In genomic region chr1:41242645-41243171, GRCh38 we compare ENCODE assay signal across 8 cellular contexts. TPM values are rescaled to one million over a fixed set of nuclear protein-coding genes. Genes with fewer than 3 reads are reported as not detected.
DNase-seq lines count a peak whose midpoint lies in the region; ATAC-seq, FAIRE-seq and TF ChIP-seq lines count a peak whose summit lies in the region.

No MANE protein-coding gene starts in this region.

- DNase-seq in NCI-H748 treated with DMSO at 0.1 percent for 48 hours (lab: John Stamatoyannopoulos, UW) (peak; percentile 98), NCI-H748 (lab: John Stamatoyannopoulos, UW; ENCODE audit: unreplicated experiment) (no peak), adipocyte (ENCODE audit: low read depth) (peak; percentile 1), kidney (no peak), occipital lobe (lab: John Stamatoyannopoulos, UW) (no peak)

- H3K27me3 ChIP-seq in HUES64 (ENCODE audit: insufficient read depth, low read length) (peaks cover 31% of the 10 kb centered on the region), adipocyte (replicated peaks; ENCODE audit: control insufficient read depth, insufficient read depth, low read length) (no peaks in the 10 kb centered on the region), thymus (ENCODE audit: control insufficient read depth, insufficient read depth) (no peaks in the 10 kb centered on the region)

- intact Hi-C loops in kidney (cut with DNase I), result no loop called here

- H3K27ac ChIP-seq in HUES64 (ENCODE audit: low read depth, low read length), result no peak overlapping the region; the same call in 1 of the 2 replicates
- H3K27ac ChIP-seq in kidney (ENCODE audit: low read depth in 2 of 2, low read length in 2 of 2), result peak overlapping the region; percentile 76 to 85
- peak overlapping the region; percentile 87 for H3K27ac ChIP-seq in thymus (ENCODE audit: low read depth)

- H3K9me3 ChIP-seq in HUES64 (ENCODE audit: insufficient read depth, low read depth, low read length) (no peaks in the 10 kb centered on the region), adipocyte (ENCODE audit: control insufficient read depth, low read length) (no peaks in the 10 kb centered on the region), kidney (ENCODE audit: control insufficient read depth in 1 of 2, low read length in 2 of 2) (no peaks in the 10 kb centered on the region), thymus (ENCODE audit: control insufficient read depth) (no peaks in the 10 kb centered on the region)

- H3K36me3 ChIP-seq in HUES64 (ENCODE audit: insufficient read depth, low read length), result no peaks in the 10 kb centered on the region
- no peaks in the 10 kb centered on the region for H3K36me3 ChIP-seq in adipocyte (ENCODE audit: control insufficient read depth, insufficient read depth, low read length, severe bottlenecking)
- no peaks in the 10 kb centered on the region for H3K36me3 ChIP-seq in kidney (ENCODE audit: control insufficient read depth in 1 of 2, insufficient read depth in 2 of 2, low read length in 2 of 2)
- no peaks in the 10 kb centered on the region for H3K36me3 ChIP-seq in thymus (ENCODE audit: control insufficient read depth, insufficient read depth)

- no peak for FAIRE-seq in kidney (lab: Jason Lieb, UNC)

- H3K4me1 ChIP-seq in HUES64 (ENCODE audit: insufficient read depth, low read length), result peaks cover 15% of the 10 kb centered on the region; the same call in 1 of the 2 replicates
- peaks cover 20% of the 10 kb centered on the region for H3K4me1 ChIP-seq in adipocyte (ENCODE audit: control insufficient read depth, insufficient read depth, low read length)
- peaks cover 12 to 13% of the 10 kb centered on the region in 2 donors for H3K4me1 ChIP-seq in kidney (ENCODE audit: control insufficient read depth in 1 of 2, insufficient read depth in 1 of 2, low read depth in 1 of 2, low read length in 2 of 2)
- peaks cover 9% of the 10 kb centered on the region for H3K4me1 ChIP-seq in thymus (ENCODE audit: control insufficient read depth, insufficient read depth, low read length)

- no peak for TF ChIP-seq CTCF in kidney (IDR thresholded peaks at IDR 0.05; ENCODE audit: borderline replicate concordance, extremely low read depth, insufficient read depth)

- ATAC-seq in HG02571 (IDR thresholded peaks at IDR 0.05; ENCODE audit: unreplicated experiment), result no peak

- peak overlapping the region; percentile 79 for H3K9ac ChIP-seq in HUES64 (ENCODE audit: low read depth, low read length)
- H3K9ac ChIP-seq in adipocyte (ENCODE audit: low read length), result peak overlapping the region; percentile 79
- peak overlapping the region in 1 of 2 donors; percentile 30 for H3K9ac ChIP-seq in kidney (ENCODE audit: low read length in 2 of 2)

- peak overlapping the region; percentile 70 for H3K4me3 ChIP-seq in HUES64 (ENCODE audit: low read length)
- H3K4me3 ChIP-seq in adipocyte (ENCODE audit: low read length), result peak overlapping the region; percentile 82
- peak overlapping the region; percentile 55 to 62 for H3K4me3 ChIP-seq in kidney (ENCODE audit: low read length in 2 of 2)
- peak overlapping the region; percentile 85 for H3K4me3 ChIP-seq in thymus (ENCODE audit: low read length)

- 60% methylated on average over 16 of the region's 16 CpGs for whole genome bisulfite sequencing in HUES64
- WGBS in thymus, result 64% methylated on average over 16 of the region's 16 CpGs

RNA-seq across cellular contexts. Expression of gene SCMH1, which starts 0.6 kb away (rescaled TPM):
- 15.8 TPM for polyA plus RNA-seq in HUES64 (2013, experiment 1 of 2)
- 20.2 TPM for polyA plus RNA-seq in HUES64 (2013, experiment 2 of 2)
- total RNA-seq in kidney (58.3 TPM), occipital lobe (45.5 TPM)
- polyA plus RNA-seq in kidney (ENCODE audit: insufficient read depth, low read depth, low replicate concordance) (26.4 TPM), thymus (14.8 TPM)

Comparison
In these comparisons a context has a peak if more than half of its experiments do, and no peak if none do; other contexts are left out.
1. DNase-seq: peak in NCI-H748 treated with DMSO at 0.1 percent for 48 hours (single experiment) and adipocyte (single experiment); none in NCI-H748 (single experiment), kidney (single experiment) and occipital lobe (single experiment).
2. Peak in every context shown above with its lines, with median percentiles within 50 percentile points of each other: H3K4me3 ChIP-seq.